In genomic region chr19:53432088-53432661, GRCh38 we compare ENCODE assay signal across 8 cellular contexts. TPM values are rescaled to one million over a fixed set of nuclear protein-coding genes. Genes with fewer than 3 reads are reported as not detected.
DNase-seq lines count a peak whose midpoint lies in the region; ATAC-seq and TF ChIP-seq lines count a peak whose summit lies in the region.

No MANE protein-coding gene starts in this region.

- DNase-seq in AG20443 (ENCODE audit: low spot score), result peak; percentile 22
- DNase-seq in GM19238 (ENCODE audit: insufficient read length, low spot score), result peak; percentile 5
- no peak for DNase-seq in natural killer cell treated with Interleukin-12 subunit alpha and Interleukin-12 subunit beta and Interleukin-15 and Interleukin-18, amount 100 ng/mL, for 72 hours (ENCODE audit: low spot score)
- DNase-seq in effector CD4-positive, alpha-beta T cell, result no peak
- DNase-seq in cortex of kidney (lab: John Stamatoyannopoulos, UW), result no peak

- peaks cover 25% of the 10 kb centered on the region for H3K36me3 Mint-ChIP-seq in natural killer cell treated with Interleukin-12 subunit alpha and Interleukin-12 subunit beta and Interleukin-15 and Interleukin-18, amount 100 ng/mL, for 72 hours

- no peaks in the 10 kb centered on the region for H3K27me3 Mint-ChIP-seq in natural killer cell treated with Interleukin-12 subunit alpha and Interleukin-12 subunit beta and Interleukin-15 and Interleukin-18, amount 100 ng/mL, for 72 hours

- H3K9me3 Mint-ChIP-seq in natural killer cell treated with Interleukin-12 subunit alpha and Interleukin-12 subunit beta and Interleukin-15 and Interleukin-18, amount 100 ng/mL, for 72 hours, result no peaks in the 10 kb centered on the region

- peak overlapping the region; percentile 92 for H3K4me3 ChIP-seq in WI38 (ENCODE audit: low read depth, low read length)

- H3K4me3 Mint-ChIP-seq in natural killer cell treated with Interleukin-12 subunit alpha and Interleukin-12 subunit beta and Interleukin-15 and Interleukin-18, amount 100 ng/mL, for 72 hours, result peak overlapping the region; percentile 98

- peak overlapping the region; percentile 81 to 93 for H3K27ac Mint-ChIP-seq in natural killer cell treated with Interleukin-12 subunit alpha and Interleukin-12 subunit beta and Interleukin-15 and Interleukin-18, amount 100 ng/mL, for 72 hours

- ATAC-seq in HG03439 (IDR thresholded peaks at IDR 0.05; ENCODE audit: unreplicated experiment) (peak; percentile 22), esophagus mucosa (peak; percentile 35)
- peak; percentile 3 to 52 for ATAC-seq in natural killer cell treated with Interleukin-12 subunit alpha and Interleukin-12 subunit beta and Interleukin-15 and Interleukin-18, amount 100 ng/mL, for 72 hours

- no peak for TF ChIP-seq CTCF in WI38 (IDR thresholded peaks at IDR 0.05; ENCODE audit: low read depth, low read length)

- H3K4me1 Mint-ChIP-seq in natural killer cell treated with Interleukin-12 subunit alpha and Interleukin-12 subunit beta and Interleukin-15 and Interleukin-18, amount 100 ng/mL, for 72 hours (ENCODE audit: low read depth in 2 of 2), result peaks cover 16 to 19% of the 10 kb centered on the region in 2 donors

RNA-seq across cellular contexts. Expression of gene ZNF761, which starts 0.4 kb away (rescaled TPM):
- total RNA-seq in esophagus mucosa, result 4.5 TPM
- total RNA-seq in natural killer cell treated with Interleukin-12 subunit alpha and Interleukin-12 subunit beta and Interleukin-15 and Interleukin-18, amount 100 ng/mL, for 72 hours, result 10 to 100 TPM; 10.9 to 15.4 TPM

RNA-seq across cellular contexts. Expression of gene ZNF813, which starts 35.4 kb away (rescaled TPM):
- 1.9 TPM for total RNA-seq in esophagus mucosa
- 1 to 10 TPM; 3.9 to 6.2 TPM for total RNA-seq in natural killer cell treated with Interleukin-12 subunit alpha and Interleukin-12 subunit beta and Interleukin-15 and Interleukin-18, amount 100 ng/mL, for 72 hours

RNA-seq across cellular contexts. Expression of gene ZNF765, which starts 37.2 kb away (rescaled TPM):
- total RNA-seq in esophagus mucosa, result 5.3 TPM
- total RNA-seq in natural killer cell treated with Interleukin-12 subunit alpha and Interleukin-12 subunit beta and Interleukin-15 and Interleukin-18, amount 100 ng/mL, for 72 hours, result 10 to 100 TPM in 1 of 2 donors, 1 to 10 TPM in 1; 7.7 to 13.5 TPM

Comparison
In these comparisons a context has a peak if more than half of its experiments do, and no peak if none do; other contexts are left out.
1. DNase-seq: peak in AG20443 (single experiment) and GM19238 (single experiment); none in natural killer cell treated with Interleukin-12 subunit alpha and Interleukin-12 subunit beta and Interleukin-15 and Interleukin-18, amount 100 ng/mL, for 72 hours (single experiment), effector CD4-positive, alpha-beta T cell (single experiment) and cortex of kidney (single experiment).
2. Peak in every context shown above with its lines, with median percentiles within 50 percentile points of each other: ATAC-seq.